In the genomic region with DNA sequence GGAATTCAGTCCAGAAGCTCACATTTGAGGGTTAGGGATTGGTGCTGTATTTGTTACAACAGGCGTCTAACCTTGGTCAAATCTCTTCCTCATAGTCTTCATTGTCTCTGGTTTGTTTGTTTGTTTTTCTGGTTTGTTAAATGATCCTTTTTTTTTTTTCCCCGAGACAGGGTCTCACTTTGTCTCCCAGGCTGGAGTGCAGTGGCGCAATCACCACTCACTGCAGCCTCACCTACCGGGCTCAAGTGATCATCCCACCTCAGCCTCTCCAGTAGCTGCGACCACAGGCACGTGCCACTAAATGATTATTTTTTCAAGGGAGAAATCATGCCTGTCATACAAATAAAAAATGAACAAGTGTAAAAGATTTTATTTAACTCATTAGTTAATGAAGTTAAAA, we compare ENCODE assay signal across 1 cellular context.
TF ChIP-seq lines count a peak whose summit lies in the region.

No MANE protein-coding gene starts in this region.

TF ChIP-seq in HepG2, 621 proteins besides CTCF, POLR2A, EP300 and RAD21 (continued from another document and continues in another):
- TF ChIP-seq ZNF274 (CRISPR knock-in tag; IDR thresholded peaks at IDR 0.05) (no peak), ZNF747 (CRISPR knock-in tag; IDR thresholded peaks at IDR 0.05; ENCODE audit: borderline replicate concordance) (no peak), ATF7 (IDR thresholded peaks at IDR 0.05) (no peak), ATF7 (CRISPR knock-in tag; IDR thresholded peaks at IDR 0.05) (no peak), KLF16 (CRISPR knock-in tag; IDR thresholded peaks at IDR 0.05) (no peak), ZNF234 (CRISPR knock-in tag; conservative IDR thresholded peaks at IDR 0.05) (no peak), CEBPB (IDR thresholded peaks at IDR 0.05; ENCODE audit: borderline replicate concordance, low read depth, low read length) (peak; percentile 77; the same call in 1 of the 2 replicates), MED8 (CRISPR knock-in tag; IDR thresholded peaks at IDR 0.05; ENCODE audit: insufficient replicate concordance) (no peak), ZNF256 (CRISPR knock-in tag; conservative IDR thresholded peaks at IDR 0.05) (no peak), PHF8 (CRISPR knock-in tag; IDR thresholded peaks at IDR 0.05) (no peak), SOX6 (IDR thresholded peaks at IDR 0.05) (no peak), SOX6 (CRISPR knock-in tag; IDR thresholded peaks at IDR 0.05) (peak; percentile 74), NCOA2 (CRISPR knock-in tag; IDR thresholded peaks at IDR 0.05) (no peak), CEBPG (CRISPR knock-in tag; IDR thresholded peaks at IDR 0.05) (peak; percentile 80), SOX13 (IDR thresholded peaks at IDR 0.05) (0 out of 2 replicates have a peak, but pooled peaks have one; percentile 27), SOX13 (CRISPR knock-in tag; conservative IDR thresholded peaks at IDR 0.05 in 1 of 2, IDR thresholded peaks at IDR 0.05 in 1 of 2) (peak in 1 of 2 experiments; percentile 77; a peak in 2 of 4 replicates), ZSCAN25 (CRISPR knock-in tag; IDR thresholded peaks at IDR 0.05) (no peak), HNF1B (CRISPR knock-in tag; IDR thresholded peaks at IDR 0.05) (no peak), FOXP1 (IDR thresholded peaks at IDR 0.05) (no peak), FOXP1 (CRISPR knock-in tag; IDR thresholded peaks at IDR 0.05) (no peak; the same call in 1 of the 2 replicates), CCDC6 (CRISPR knock-in tag; IDR thresholded peaks at IDR 0.05) (no peak), TRIM24 (CRISPR knock-in tag; IDR thresholded peaks at IDR 0.05) (no peak), PLRG1 (conservative IDR thresholded peaks at IDR 0.05) (no peak), MXD1 (CRISPR knock-in tag; IDR thresholded peaks at IDR 0.05) (no peak)
- TF ChIP-seq, protein P1, sequence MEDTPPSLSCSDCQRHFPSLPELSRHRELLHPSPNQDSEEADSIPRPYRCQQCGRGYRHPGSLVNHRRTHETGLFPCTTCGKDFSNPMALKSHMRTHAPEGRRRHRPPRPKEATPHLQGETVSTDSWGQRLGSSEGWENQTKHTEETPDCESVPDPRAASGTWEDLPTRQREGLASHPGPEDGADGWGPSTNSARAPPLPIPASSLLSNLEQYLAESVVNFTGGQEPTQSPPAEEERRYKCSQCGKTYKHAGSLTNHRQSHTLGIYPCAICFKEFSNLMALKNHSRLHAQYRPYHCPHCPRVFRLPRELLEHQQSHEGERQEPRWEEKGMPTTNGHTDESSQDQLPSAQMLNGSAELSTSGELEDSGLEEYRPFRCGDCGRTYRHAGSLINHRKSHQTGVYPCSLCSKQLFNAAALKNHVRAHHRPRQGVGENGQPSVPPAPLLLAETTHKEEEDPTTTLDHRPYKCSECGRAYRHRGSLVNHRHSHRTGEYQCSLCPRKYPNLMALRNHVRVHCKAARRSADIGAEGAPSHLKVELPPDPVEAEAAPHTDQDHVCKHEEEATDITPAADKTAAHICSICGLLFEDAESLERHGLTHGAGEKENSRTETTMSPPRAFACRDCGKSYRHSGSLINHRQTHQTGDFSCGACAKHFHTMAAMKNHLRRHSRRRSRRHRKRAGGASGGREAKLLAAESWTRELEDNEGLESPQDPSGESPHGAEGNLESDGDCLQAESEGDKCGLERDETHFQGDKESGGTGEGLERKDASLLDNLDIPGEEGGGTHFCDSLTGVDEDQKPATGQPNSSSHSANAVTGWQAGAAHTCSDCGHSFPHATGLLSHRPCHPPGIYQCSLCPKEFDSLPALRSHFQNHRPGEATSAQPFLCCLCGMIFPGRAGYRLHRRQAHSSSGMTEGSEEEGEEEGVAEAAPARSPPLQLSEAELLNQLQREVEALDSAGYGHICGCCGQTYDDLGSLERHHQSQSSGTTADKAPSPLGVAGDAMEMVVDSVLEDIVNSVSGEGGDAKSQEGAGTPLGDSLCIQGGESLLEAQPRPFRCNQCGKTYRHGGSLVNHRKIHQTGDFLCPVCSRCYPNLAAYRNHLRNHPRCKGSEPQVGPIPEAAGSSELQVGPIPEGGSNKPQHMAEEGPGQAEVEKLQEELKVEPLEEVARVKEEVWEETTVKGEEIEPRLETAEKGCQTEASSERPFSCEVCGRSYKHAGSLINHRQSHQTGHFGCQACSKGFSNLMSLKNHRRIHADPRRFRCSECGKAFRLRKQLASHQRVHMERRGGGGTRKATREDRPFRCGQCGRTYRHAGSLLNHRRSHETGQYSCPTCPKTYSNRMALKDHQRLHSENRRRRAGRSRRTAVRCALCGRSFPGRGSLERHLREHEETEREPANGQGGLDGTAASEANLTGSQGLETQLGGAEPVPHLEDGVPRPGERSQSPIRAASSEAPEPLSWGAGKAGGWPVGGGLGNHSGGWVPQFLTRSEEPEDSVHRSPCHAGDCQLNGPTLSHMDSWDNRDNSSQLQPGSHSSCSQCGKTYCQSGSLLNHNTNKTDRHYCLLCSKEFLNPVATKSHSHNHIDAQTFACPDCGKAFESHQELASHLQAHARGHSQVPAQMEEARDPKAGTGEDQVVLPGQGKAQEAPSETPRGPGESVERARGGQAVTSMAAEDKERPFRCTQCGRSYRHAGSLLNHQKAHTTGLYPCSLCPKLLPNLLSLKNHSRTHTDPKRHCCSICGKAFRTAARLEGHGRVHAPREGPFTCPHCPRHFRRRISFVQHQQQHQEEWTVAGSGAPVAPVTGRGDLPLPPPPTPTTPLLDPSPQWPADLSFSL (CRISPR knock-in tag; IDR thresholded peaks at IDR 0.05): no peak
- TF ChIP-seq, protein P2, sequence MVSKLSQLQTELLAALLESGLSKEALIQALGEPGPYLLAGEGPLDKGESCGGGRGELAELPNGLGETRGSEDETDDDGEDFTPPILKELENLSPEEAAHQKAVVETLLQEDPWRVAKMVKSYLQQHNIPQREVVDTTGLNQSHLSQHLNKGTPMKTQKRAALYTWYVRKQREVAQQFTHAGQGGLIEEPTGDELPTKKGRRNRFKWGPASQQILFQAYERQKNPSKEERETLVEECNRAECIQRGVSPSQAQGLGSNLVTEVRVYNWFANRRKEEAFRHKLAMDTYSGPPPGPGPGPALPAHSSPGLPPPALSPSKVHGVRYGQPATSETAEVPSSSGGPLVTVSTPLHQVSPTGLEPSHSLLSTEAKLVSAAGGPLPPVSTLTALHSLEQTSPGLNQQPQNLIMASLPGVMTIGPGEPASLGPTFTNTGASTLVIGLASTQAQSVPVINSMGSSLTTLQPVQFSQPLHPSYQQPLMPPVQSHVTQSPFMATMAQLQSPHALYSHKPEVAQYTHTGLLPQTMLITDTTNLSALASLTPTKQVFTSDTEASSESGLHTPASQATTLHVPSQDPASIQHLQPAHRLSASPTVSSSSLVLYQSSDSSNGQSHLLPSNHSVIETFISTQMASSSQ (IDR thresholded peaks at IDR 0.05; ENCODE audit: low read depth): no peak
- TF ChIP-seq, protein P2 (CRISPR knock-in tag; IDR thresholded peaks at IDR 0.05; ENCODE audit: borderline replicate concordance): no peak
- TF ChIP-seq, protein P3, sequence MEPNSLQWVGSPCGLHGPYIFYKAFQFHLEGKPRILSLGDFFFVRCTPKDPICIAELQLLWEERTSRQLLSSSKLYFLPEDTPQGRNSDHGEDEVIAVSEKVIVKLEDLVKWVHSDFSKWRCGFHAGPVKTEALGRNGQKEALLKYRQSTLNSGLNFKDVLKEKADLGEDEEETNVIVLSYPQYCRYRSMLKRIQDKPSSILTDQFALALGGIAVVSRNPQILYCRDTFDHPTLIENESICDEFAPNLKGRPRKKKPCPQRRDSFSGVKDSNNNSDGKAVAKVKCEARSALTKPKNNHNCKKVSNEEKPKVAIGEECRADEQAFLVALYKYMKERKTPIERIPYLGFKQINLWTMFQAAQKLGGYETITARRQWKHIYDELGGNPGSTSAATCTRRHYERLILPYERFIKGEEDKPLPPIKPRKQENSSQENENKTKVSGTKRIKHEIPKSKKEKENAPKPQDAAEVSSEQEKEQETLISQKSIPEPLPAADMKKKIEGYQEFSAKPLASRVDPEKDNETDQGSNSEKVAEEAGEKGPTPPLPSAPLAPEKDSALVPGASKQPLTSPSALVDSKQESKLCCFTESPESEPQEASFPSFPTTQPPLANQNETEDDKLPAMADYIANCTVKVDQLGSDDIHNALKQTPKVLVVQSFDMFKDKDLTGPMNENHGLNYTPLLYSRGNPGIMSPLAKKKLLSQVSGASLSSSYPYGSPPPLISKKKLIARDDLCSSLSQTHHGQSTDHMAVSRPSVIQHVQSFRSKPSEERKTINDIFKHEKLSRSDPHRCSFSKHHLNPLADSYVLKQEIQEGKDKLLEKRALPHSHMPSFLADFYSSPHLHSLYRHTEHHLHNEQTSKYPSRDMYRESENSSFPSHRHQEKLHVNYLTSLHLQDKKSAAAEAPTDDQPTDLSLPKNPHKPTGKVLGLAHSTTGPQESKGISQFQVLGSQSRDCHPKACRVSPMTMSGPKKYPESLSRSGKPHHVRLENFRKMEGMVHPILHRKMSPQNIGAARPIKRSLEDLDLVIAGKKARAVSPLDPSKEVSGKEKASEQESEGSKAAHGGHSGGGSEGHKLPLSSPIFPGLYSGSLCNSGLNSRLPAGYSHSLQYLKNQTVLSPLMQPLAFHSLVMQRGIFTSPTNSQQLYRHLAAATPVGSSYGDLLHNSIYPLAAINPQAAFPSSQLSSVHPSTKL (CRISPR knock-in tag; IDR thresholded peaks at IDR 0.05): peak; percentile 25; the same call in 1 of the 2 replicates
- TF ChIP-seq, protein P4, sequence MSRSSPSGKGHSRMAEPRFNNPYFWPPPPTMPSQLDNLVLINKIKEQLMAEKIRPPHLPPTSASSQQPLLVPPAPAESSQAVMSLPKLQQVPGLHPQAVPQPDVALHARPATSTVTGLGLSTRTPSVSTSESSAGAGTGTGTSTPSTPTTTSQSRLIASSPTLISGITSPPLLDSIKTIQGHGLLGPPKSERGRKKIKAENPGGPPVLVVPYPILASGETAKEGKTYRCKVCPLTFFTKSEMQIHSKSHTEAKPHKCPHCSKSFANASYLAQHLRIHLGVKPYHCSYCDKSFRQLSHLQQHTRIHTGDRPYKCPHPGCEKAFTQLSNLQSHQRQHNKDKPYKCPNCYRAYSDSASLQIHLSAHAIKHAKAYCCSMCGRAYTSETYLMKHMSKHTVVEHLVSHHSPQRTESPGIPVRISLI (CRISPR knock-in tag; IDR thresholded peaks at IDR 0.05; ENCODE audit: borderline replicate concordance): peak; percentile 69
- TF ChIP-seq, protein P5, sequence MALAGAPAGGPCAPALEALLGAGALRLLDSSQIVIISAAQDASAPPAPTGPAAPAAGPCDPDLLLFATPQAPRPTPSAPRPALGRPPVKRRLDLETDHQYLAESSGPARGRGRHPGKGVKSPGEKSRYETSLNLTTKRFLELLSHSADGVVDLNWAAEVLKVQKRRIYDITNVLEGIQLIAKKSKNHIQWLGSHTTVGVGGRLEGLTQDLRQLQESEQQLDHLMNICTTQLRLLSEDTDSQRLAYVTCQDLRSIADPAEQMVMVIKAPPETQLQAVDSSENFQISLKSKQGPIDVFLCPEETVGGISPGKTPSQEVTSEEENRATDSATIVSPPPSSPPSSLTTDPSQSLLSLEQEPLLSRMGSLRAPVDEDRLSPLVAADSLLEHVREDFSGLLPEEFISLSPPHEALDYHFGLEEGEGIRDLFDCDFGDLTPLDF (CRISPR knock-in tag; IDR thresholded peaks at IDR 0.05): no peak
- TF ChIP-seq, protein P6, sequence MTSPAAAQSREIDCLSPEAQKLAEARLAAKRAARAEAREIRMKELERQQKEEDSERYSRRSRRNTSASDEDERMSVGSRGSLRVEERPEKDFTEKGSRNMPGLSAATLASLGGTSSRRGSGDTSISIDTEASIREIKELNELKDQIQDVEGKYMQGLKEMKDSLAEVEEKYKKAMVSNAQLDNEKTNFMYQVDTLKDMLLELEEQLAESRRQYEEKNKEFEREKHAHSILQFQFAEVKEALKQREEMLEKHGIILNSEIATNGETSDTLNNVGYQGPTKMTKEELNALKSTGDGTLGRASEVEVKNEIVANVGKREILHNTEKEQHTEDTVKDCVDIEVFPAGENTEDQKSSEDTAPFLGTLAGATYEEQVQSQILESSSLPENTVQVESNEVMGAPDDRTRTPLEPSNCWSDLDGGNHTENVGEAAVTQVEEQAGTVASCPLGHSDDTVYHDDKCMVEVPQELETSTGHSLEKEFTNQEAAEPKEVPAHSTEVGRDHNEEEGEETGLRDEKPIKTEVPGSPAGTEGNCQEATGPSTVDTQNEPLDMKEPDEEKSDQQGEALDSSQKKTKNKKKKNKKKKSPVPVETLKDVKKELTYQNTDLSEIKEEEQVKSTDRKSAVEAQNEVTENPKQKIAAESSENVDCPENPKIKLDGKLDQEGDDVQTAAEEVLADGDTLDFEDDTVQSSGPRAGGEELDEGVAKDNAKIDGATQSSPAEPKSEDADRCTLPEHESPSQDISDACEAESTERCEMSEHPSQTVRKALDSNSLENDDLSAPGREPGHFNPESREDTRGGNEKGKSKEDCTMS (CRISPR knock-in tag; conservative IDR thresholded peaks at IDR 0.05): no peak
